In genomic region chr1:197675475-197676324, GRCh38 we compare ENCODE assay signal across 7 cellular contexts.
DNase-seq lines count a peak whose midpoint lies in the region; ATAC-seq and TF ChIP-seq lines count a peak whose summit lies in the region.

No MANE protein-coding gene starts in this region.

- no peak for TF ChIP-seq POLR2A in vagina (IDR thresholded peaks at IDR 0.05)

- peak overlapping the region; percentile 0 for H3K9ac ChIP-seq in SK-N-MC (ENCODE audit: insufficient read length)

- intact Hi-C loops in left cardiac atrium (cut with DNase I): no loop called here
- intact Hi-C loops in vagina (cut with DNase I): no loop called here

- DNase-seq in KG1 (lab: John Stamatoyannopoulos, UW): peak; percentile 36
- DNase-seq in SK-N-MC (ENCODE audit: low read depth, low spot score): peak; percentile 78
- DNase-seq in left cardiac atrium: peak; percentile 24
- peak; percentile 19 for DNase-seq in stromal cell of bone marrow (ENCODE audit: low read depth)
- DNase-seq in vagina (ENCODE audit: extremely low spot score in 2 of 2): no peak

- peaks cover 11% of the 10 kb centered on the region for H3K4me1 ChIP-seq in vagina

- no peaks in the 10 kb centered on the region for H3K9me3 ChIP-seq in SK-N-MC (ENCODE audit: low read depth, low read length)
- H3K9me3 ChIP-seq in vagina: no peaks in the 10 kb centered on the region

- H3K27ac ChIP-seq in SK-N-MC: peak overlapping the region; percentile 83
- no peak overlapping the region for H3K27ac ChIP-seq in vagina

- H3K36me3 ChIP-seq in SK-N-MC (ENCODE audit: insufficient read depth, low read length) (no peaks in the 10 kb centered on the region), vagina (no peaks in the 10 kb centered on the region)

- H3K4me3 ChIP-seq in SK-N-MC: peak overlapping the region; percentile 67
- H3K4me3 ChIP-seq in vagina: peak overlapping the region in 1 of 2 donors; percentile 18

- ATAC-seq in left cardiac atrium (peak; percentile 72 to 91), GM19395 (IDR thresholded peaks at IDR 0.05; ENCODE audit: unreplicated experiment) (no peak), GM21367 (IDR thresholded peaks at IDR 0.05; ENCODE audit: unreplicated experiment) (no peak)

- no peaks in the 10 kb centered on the region for H3K27me3 ChIP-seq in vagina

- TF ChIP-seq CTCF in vagina (IDR thresholded peaks at IDR 0.05): no peak

Comparison
In these comparisons a context has a peak if more than half of its experiments do, and no peak if none do; other contexts are left out.
1. DNase-seq: peak in KG1 (single experiment), SK-N-MC (single experiment), left cardiac atrium (single experiment) and stromal cell of bone marrow (single experiment); none in vagina (0 of 2).
2. ATAC-seq: peak in left cardiac atrium (2 of 2); none in GM19395 (single experiment) and GM21367 (single experiment).